Comparison of ENCODE assay signal across 33 cellular contexts in the genomic region with DNA sequence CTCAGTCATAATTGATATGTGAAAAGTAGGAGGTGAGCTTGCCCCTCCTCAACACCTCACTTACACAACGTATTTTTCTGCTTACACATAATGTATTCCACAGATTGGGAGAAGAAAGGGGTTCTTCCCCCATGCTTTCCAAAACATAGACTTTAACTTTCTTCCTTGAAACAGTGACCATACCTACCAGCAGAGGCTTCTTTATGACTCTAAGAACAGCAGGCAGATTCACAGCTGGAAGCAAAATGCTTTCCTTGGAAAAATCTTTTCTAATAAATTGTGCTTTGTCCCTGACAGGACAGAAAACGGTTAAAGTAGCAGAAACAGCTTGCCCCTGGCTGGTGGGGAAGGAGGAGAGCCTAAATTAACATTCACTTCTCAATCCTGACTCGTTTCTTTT.
A peak's percentile ranks its signal among the peaks of the same experiment; 100 is the strongest.
DNase-seq lines count a peak whose midpoint lies in the region; ATAC-seq and TF ChIP-seq lines count a peak whose summit lies in the region.
"Had no signal": no experiment of that assay in that cellular context is flagged by ENCODE, and none has a peak within 500 bp of the region (broad histone marks: within the 10 kb centered on the region; RNA-seq: fewer than 3 reads in every experiment).

No MANE protein-coding gene starts in this region.

- H4K8ac ChIP-seq in mesendoderm (ENCODE audit: low read depth, low read length) = no peak overlapping the region

- H3K18ac ChIP-seq in mesendoderm (ENCODE audit: low read length) = peak overlapping the region; percentile 60

- H3K4me1 Mint-ChIP-seq in activated CD4-positive, alpha-beta T cell treated with anti-CD3 and anti-CD28 coated beads, Interleukin-2, amount 10 ng/mL, durations not matched to agents 7 days and 5 days = no peaks in the 10 kb centered on the region
- no peaks in the 10 kb centered on the region for H3K4me1 Mint-ChIP-seq in immature natural killer cell
- H3K4me1 Mint-ChIP-seq: activated B cell treated with CpG ODN at 0.5 μM for 24 hours; activated naive CD8-positive, alpha-beta T cell treated with anti-CD3 and anti-CD28 coated beads, Interleukin-2, amount 10 ng/mL, durations not matched to agents 7 days and 5 days; CD4-positive, CD25-positive, alpha-beta regulatory T cell; natural killer cell had no signal

- no peak overlapping the region for H3K4me3 Mint-ChIP-seq in activated CD4-positive, alpha-beta T cell treated with anti-CD3 and anti-CD28 coated beads, Interleukin-2, amount 10 ng/mL, durations not matched to agents 7 days and 5 days
- no peak overlapping the region for H3K4me3 Mint-ChIP-seq in immature natural killer cell
- H3K4me3 Mint-ChIP-seq: activated B cell treated with CpG ODN at 0.5 μM for 24 hours; activated naive CD8-positive, alpha-beta T cell treated with anti-CD3 and anti-CD28 coated beads, Interleukin-2, amount 10 ng/mL, durations not matched to agents 7 days and 5 days; activated T-cell treated with anti-CD3 and anti-CD28 coated beads, Interleukin-2, amount 50 U/mL, for 4 hours; CD4-positive, CD25-positive, alpha-beta regulatory T cell; GM23338; HFFc6; natural killer cell had no signal

- H3K9me3 ChIP-seq in cardiac muscle cell (ENCODE audit: low read depth) = no peaks in the 10 kb centered on the region
- H3K9me3 ChIP-seq in heart right ventricle = no peaks in the 10 kb centered on the region
- H3K9me3 ChIP-seq: ascending aorta, MG63, SK-N-SH, tibial nerve had no signal

- H3K56ac ChIP-seq in mesendoderm (ENCODE audit: low read length) = peak overlapping the region; percentile 6

- H2BK15ac ChIP-seq in mesendoderm (replicated peaks; ENCODE audit: low read depth) = no peak overlapping the region

- no peak overlapping the region for H3K27ac Mint-ChIP-seq in activated CD4-positive, alpha-beta T cell treated with anti-CD3 and anti-CD28 coated beads, Interleukin-2, amount 10 ng/mL, durations not matched to agents 7 days and 5 days
- H3K27ac Mint-ChIP-seq in immature natural killer cell = no peak overlapping the region
- H3K27ac Mint-ChIP-seq: activated B cell treated with CpG ODN at 0.5 μM for 24 hours; activated naive CD8-positive, alpha-beta T cell treated with anti-CD3 and anti-CD28 coated beads, Interleukin-2, amount 10 ng/mL, durations not matched to agents 7 days and 5 days; CD4-positive, CD25-positive, alpha-beta regulatory T cell; GM23338; HFFc6; natural killer cell had no signal

- WGBS in heart right ventricle, 2 donors = 49 to 51% methylated on average over 3 of the region's 3 CpGs
- WGBS in mesendoderm (ENCODE audit: extremely low coverage, insufficient coverage, low lambda C conversion rate) = no CpG with 5 or more reads among the region's 3 CpGs

- H3K36me3 ChIP-seq in cardiac muscle cell = no peaks in the 10 kb centered on the region
- H3K36me3 ChIP-seq in heart right ventricle = no peaks in the 10 kb centered on the region
- H3K36me3 ChIP-seq in mesendoderm (ENCODE audit: control insufficient read depth, insufficient read depth, low read length) = no peaks in the 10 kb centered on the region
- H3K36me3 ChIP-seq: ascending aorta, MG63, tibial nerve had no signal

- H3K4me1 ChIP-seq in cardiac muscle cell (ENCODE audit: low read depth) (peaks cover 15% of the 10 kb centered on the region), heart right ventricle (peaks cover 0 to 3% (median 0%) of the 10 kb centered on the region in 9 donors), mesendoderm (ENCODE audit: control insufficient read depth, low read depth, low read length) (peaks cover 8% of the 10 kb centered on the region)
- H3K4me1 ChIP-seq: ascending aorta, tibial nerve had no signal

- intact Hi-C loops in heart right ventricle (cut with DNase I) = no loop called here

- H2BK5ac ChIP-seq in mesendoderm (ENCODE audit: low read length) = no peak overlapping the region

- POLR2A ChIA-PET in activated CD4-positive, alpha-beta T cell treated with anti-CD3 and anti-CD28 coated beads, Interleukin-2, amount 10 ng/mL, durations not matched to agents 7 days and 5 days (lab: Charles Lee) = no interaction called here

- H2AK5ac ChIP-seq in mesendoderm (ENCODE audit: low read length) = no peak overlapping the region

- H3K27ac ChIP-seq in cardiac muscle cell (no peak overlapping the region), heart right ventricle (no peak overlapping the region), mesendoderm (ENCODE audit: low read depth, low read length) (no peak overlapping the region)
- H3K27ac ChIP-seq: ascending aorta, dorsolateral prefrontal cortex, tibial nerve had no signal

- H3K4me3 ChIP-seq in cardiac muscle cell (no peak overlapping the region), heart right ventricle (no peak overlapping the region), mesendoderm (ENCODE audit: low read length) (no peak overlapping the region)
- H3K4me3 ChIP-seq: ascending aorta, dorsolateral prefrontal cortex, GM23338, K562, MG63, tibial nerve had no signal

- no peaks in the 10 kb centered on the region for H3K27me3 Mint-ChIP-seq in activated CD4-positive, alpha-beta T cell treated with anti-CD3 and anti-CD28 coated beads, Interleukin-2, amount 10 ng/mL, durations not matched to agents 7 days and 5 days
- no peaks in the 10 kb centered on the region for H3K27me3 Mint-ChIP-seq in immature natural killer cell (ENCODE audit: low read depth in 3 of 3)
- H3K27me3 Mint-ChIP-seq: activated B cell treated with CpG ODN at 0.5 μM for 24 hours; activated naive CD8-positive, alpha-beta T cell treated with anti-CD3 and anti-CD28 coated beads, Interleukin-2, amount 10 ng/mL, durations not matched to agents 7 days and 5 days; CD4-positive, CD25-positive, alpha-beta regulatory T cell had no signal

- no peak overlapping the region for H3K23ac ChIP-seq in mesendoderm (ENCODE audit: low read length)

- TF ChIP-seq CTCF in cardiac muscle cell (IDR thresholded peaks at IDR 0.05; ENCODE audit: low read depth, low read length) = peak; percentile 16
- TF ChIP-seq CTCF in heart right ventricle (IDR thresholded peaks at IDR 0.05) = no peak

- H3K27me3 ChIP-seq in cardiac muscle cell (no peaks in the 10 kb centered on the region), heart right ventricle (no peaks in the 10 kb centered on the region), mesendoderm (ENCODE audit: insufficient read depth, low read length, poor library complexity) (no peaks in the 10 kb centered on the region)
- H3K27me3 ChIP-seq: ascending aorta, dorsolateral prefrontal cortex, MG63, tibial nerve had no signal

- H3K79me1 ChIP-seq in mesendoderm (ENCODE audit: low read length) = no peaks in the 10 kb centered on the region

- CTCF ChIA-PET in activated CD4-positive, alpha-beta T cell treated with anti-CD3 and anti-CD28 coated beads, Interleukin-2, amount 10 ng/mL, durations not matched to agents 7 days and 5 days (lab: Charles Lee) = no interaction called here

- no peak for DNase-seq in cardiac muscle cell (ENCODE audit: low read depth in 1 of 2, low spot score in 1 of 2)
- DNase-seq in heart right ventricle = no peak
- DNase-seq in dermis blood vessel endothelial cell = peak; percentile 5
- DNase-seq in mesendoderm = peak; percentile 42
- DNase-seq in iPS-NIHi11 (ENCODE audit: low spot score) = no peak
- DNase-seq in activated CD4-positive, alpha-beta T cell treated with anti-CD3 and anti-CD28 coated beads, Interleukin-2, amount 10 ng/mL, durations not matched to agents 7 days and 5 days = no peak
- no peak for DNase-seq in Ammon's horn (ENCODE audit: low spot score)
- no peak for DNase-seq in immature natural killer cell
- DNase-seq: 8988T; activated B cell treated with CpG ODN at 0.5 μM for 24 hours; activated gamma-delta T cell; activated naive CD8-positive, alpha-beta T cell treated with anti-CD3 and anti-CD28 coated beads, Interleukin-2, amount 10 ng/mL, durations not matched to agents 7 days and 5 days; activated T-cell treated with anti-CD3 and anti-CD28 coated beads, Interleukin-2, amount 50 U/mL, for 4 hours; Calu3; CD4-positive, CD25-positive, alpha-beta regulatory T cell; cerebellar nuclear complex; DMS79 treated with DMSO at 0.1 percent for 48 hours; dorsolateral prefrontal cortex; GDM1; HFFc6; kidney; MG63; natural killer cell; NCI-H1105 treated with DMSO at 0.1 percent for 48 hours; NCI-H1930; NCI-H2171 treated with DMSO at 0.1 percent for 48 hours; NCI-H510A; SK-N-SH; stimulated activated CD4-positive, alpha-beta T cell treated with anti-CD3 and anti-CD28 coated beads, Interleukin-4, amount 100 ng/mL, for 24 hours had no signal

- no peak overlapping the region for H3K4me2 ChIP-seq in mesendoderm (ENCODE audit: low read length)
- H3K4me2 ChIP-seq: GM23338, SK-N-SH had no signal

- no peak overlapping the region for H3K9ac ChIP-seq in mesendoderm (ENCODE audit: low read length)
- H3K9ac ChIP-seq: SK-N-SH had no signal

- no peak for ATAC-seq in heart right ventricle
- ATAC-seq: activated T-cell treated with anti-CD3 and anti-CD28 coated beads, Interleukin-2, amount 50 U/mL, for 4 hours; GM23338; K562; natural killer cell had no signal

- H3K36me3 Mint-ChIP-seq in activated CD4-positive, alpha-beta T cell treated with anti-CD3 and anti-CD28 coated beads, Interleukin-2, amount 10 ng/mL, durations not matched to agents 7 days and 5 days (ENCODE audit: low read depth) = no peaks in the 10 kb centered on the region
- H3K36me3 Mint-ChIP-seq in immature natural killer cell = no peaks in the 10 kb centered on the region
- H3K36me3 Mint-ChIP-seq: activated naive CD8-positive, alpha-beta T cell treated with anti-CD3 and anti-CD28 coated beads, Interleukin-2, amount 10 ng/mL, durations not matched to agents 7 days and 5 days; CD4-positive, CD25-positive, alpha-beta regulatory T cell had no signal

- peak overlapping the region; percentile 67 for H2BK120ac ChIP-seq in mesendoderm (ENCODE audit: low read depth, low read length)

- no peak overlapping the region for H4K5ac ChIP-seq in mesendoderm (ENCODE audit: low read length)

- H3K79me2 ChIP-seq in mesendoderm (ENCODE audit: control insufficient read depth, insufficient read depth, low read length) = no peaks in the 10 kb centered on the region

- H3K4ac ChIP-seq in mesendoderm (ENCODE audit: low read depth, low read length) = no peak overlapping the region

- no peaks in the 10 kb centered on the region for H3K9me3 Mint-ChIP-seq in activated CD4-positive, alpha-beta T cell treated with anti-CD3 and anti-CD28 coated beads, Interleukin-2, amount 10 ng/mL, durations not matched to agents 7 days and 5 days
- peaks cover 7 to 35% (median 13%) of the 10 kb centered on the region in 6 donors for H3K9me3 Mint-ChIP-seq in immature natural killer cell
- H3K9me3 Mint-ChIP-seq: activated naive CD8-positive, alpha-beta T cell treated with anti-CD3 and anti-CD28 coated beads, Interleukin-2, amount 10 ng/mL, durations not matched to agents 7 days and 5 days; activated T-cell treated with anti-CD3 and anti-CD28 coated beads, Interleukin-2, amount 50 U/mL, for 4 hours; GM23338; HFFc6 had no signal

Comparison
In these comparisons a context has a peak if more than half of its experiments do, and no peak if none do; other contexts are left out.
1. DNase-seq: peak in dermis blood vessel endothelial cell (single experiment) and mesendoderm (single experiment); none in cardiac muscle cell (0 of 2), heart right ventricle (0 of 2), iPS-NIHi11 (single experiment), activated CD4-positive, alpha-beta T cell treated with anti-CD3 and anti-CD28 coated beads, Interleukin-2, amount 10 ng/mL, durations not matched to agents 7 days and 5 days (single experiment), Ammon's horn (single experiment) and immature natural killer cell (0 of 3).